7 cellular contexts compared by ENCODE assay signal in genomic region chr7:73399185-73400050, GRCh38. TPM values are rescaled to one million over a fixed set of nuclear protein-coding genes. Genes with fewer than 3 reads are reported as not detected.
A peak's percentile ranks its signal among the peaks of the same experiment; 100 is the strongest.
DNase-seq lines count a peak whose midpoint lies in the region; ATAC-seq and TF ChIP-seq lines count a peak whose summit lies in the region.
"Not testable (repeated sequence)": the region's sequence is repeated elsewhere in the genome, so short reads cannot be mapped to it uniquely, and the experiment has no call there.

No MANE protein-coding gene starts in this region.

- not testable (repeated sequence) for H3K27me3 Mint-ChIP-seq in activated T-cell treated with anti-CD3 and anti-CD28 coated beads, Interleukin-2, amount 50 U/mL, for 24 hours

- H3K9me3 ChIP-seq in heart right ventricle: not testable (repeated sequence)

- H3K27ac ChIP-seq in heart right ventricle: peak overlapping the region in 1 of 10 donors; percentile 44

- H3K4me1 Mint-ChIP-seq in activated T-cell treated with anti-CD3 and anti-CD28 coated beads, Interleukin-2, amount 50 U/mL, for 24 hours (ENCODE audit: low read depth): not testable (repeated sequence)

- not testable (repeated sequence) for H3K4me1 ChIP-seq in heart right ventricle

- WGBS in heart right ventricle, 2 donors: 55% methylated on average over 19 of the region's 19 CpGs

- peak overlapping the region in 7 of 10 donors; percentile 8 to 44 (median 19) for H3K4me3 ChIP-seq in heart right ventricle

- not testable (repeated sequence) for TF ChIP-seq CTCF in heart right ventricle (IDR thresholded peaks at IDR 0.05)

- not testable (repeated sequence) for H3K9me3 Mint-ChIP-seq in activated T-cell treated with anti-CD3 and anti-CD28 coated beads, Interleukin-2, amount 50 U/mL, for 24 hours

- not testable (repeated sequence) for H3K27ac Mint-ChIP-seq in activated T-cell treated with anti-CD3 and anti-CD28 coated beads, Interleukin-2, amount 50 U/mL, for 24 hours

- H3K27me3 ChIP-seq in heart right ventricle: not testable (repeated sequence)

- H3K36me3 ChIP-seq in heart right ventricle: not testable (repeated sequence)

- intact Hi-C loops in heart right ventricle (cut with DNase I): not testable (repeated sequence)

- H3K36me3 Mint-ChIP-seq in activated T-cell treated with anti-CD3 and anti-CD28 coated beads, Interleukin-2, amount 50 U/mL, for 24 hours (ENCODE audit: low read depth): not testable (repeated sequence)

- ATAC-seq in GM18868 (IDR thresholded peaks at IDR 0.05; ENCODE audit: unreplicated experiment): peak; percentile 46
- ATAC-seq in heart right ventricle: peak; percentile 65 to 92 (median 82)

- DNase-seq in SK-MEL-5 (ENCODE audit: low read depth, low spot score) (peak; percentile 90), heart right ventricle (peak; percentile 74 to 89), nucleus accumbens (lab: John Stamatoyannopoulos, UW) (peak in 52 of 56 donors; percentile 10 to 80 (median 55))
- DNase-seq in activated T-cell treated with anti-CD3 and anti-CD28 coated beads, Interleukin-2, amount 50 U/mL, for 24 hours: peak; percentile 77
- DNase-seq in central memory CD4-positive, alpha-beta T cell: peak; percentile 44
- peak; percentile 15 to 74 (median 58) for DNase-seq in stimulated activated CD4-positive, alpha-beta T cell treated with anti-CD3 and anti-CD28 coated beads, TNF-alpha, amount 100 ng/mL, for 24 hours (ENCODE audit: low read depth in 3 of 3)

- H3K4me3 Mint-ChIP-seq in activated T-cell treated with anti-CD3 and anti-CD28 coated beads, Interleukin-2, amount 50 U/mL, for 24 hours: not testable (repeated sequence)

- in situ Hi-C loops in SK-MEL-5 (cut with HindIII; ENCODE audit: low pct_unique_long_range_greater_than_20kb, low sequenced_read_pairs): not testable (repeated sequence)

RNA-seq across cellular contexts. Expression of gene FZD9, which starts 34.2 kb away (rescaled TPM):
- total RNA-seq in SK-MEL-5 (2014; rRNA removed; shearing (Covaris generic)): 1.7 and 2.3 TPM in 2 replicates
- polyA plus RNA-seq in SK-MEL-5 (2015; cell fraction: cytosol; rRNA removed): 2.1 and 3.2 TPM in 2 replicates
- 0.07 and 0.72 TPM in 2 replicates for polyA plus RNA-seq in SK-MEL-5 (2015; cell fraction: nucleus; rRNA removed)
- total RNA-seq in heart right ventricle: under 1 TPM in 5 of 10 donors, not detected in 5; 0.13 to 0.41 (median 0.15) TPM
- polyA plus RNA-seq in heart right ventricle: under 1 TPM; 0.15 to 0.45 TPM
